ENCODE assay signal across 29 cellular contexts in the genomic region with DNA sequence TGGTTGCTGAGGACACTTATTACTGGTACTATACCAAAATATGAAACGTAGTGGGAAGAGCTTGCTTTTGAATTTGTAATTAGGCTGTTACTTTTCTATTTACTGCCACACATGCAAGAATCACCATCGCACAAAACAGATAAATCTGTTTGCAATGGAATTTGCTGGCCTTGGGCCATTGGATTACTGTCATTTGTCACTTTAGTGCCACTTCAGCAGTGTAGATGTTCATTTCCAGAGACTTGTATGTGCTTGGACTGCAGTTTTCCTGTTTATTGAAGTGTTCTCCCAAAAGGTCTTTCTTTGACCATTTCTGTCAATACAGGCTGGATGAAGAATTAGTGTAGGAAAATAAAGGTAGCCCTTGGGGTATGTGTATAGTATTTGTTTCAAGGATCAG. TPM values are rescaled to one million over a fixed set of nuclear protein-coding genes. Genes with fewer than 3 reads are reported as not detected.
DNase-seq lines count a peak whose midpoint lies in the region; ATAC-seq, FAIRE-seq and TF ChIP-seq lines count a peak whose summit lies in the region.
"Had no signal": no experiment of that assay in that cellular context is flagged by ENCODE, and none has a peak within 500 bp of the region (broad histone marks: within the 10 kb centered on the region; RNA-seq: fewer than 3 reads in every experiment).

No MANE protein-coding gene starts in this region.

- TF ChIP-seq EP300 in HepG2 (IDR thresholded peaks at IDR 0.05; ENCODE audit: low read depth in 2 of 2, low read length in 2 of 2) = no peak
- no peak for TF ChIP-seq EP300 in HepG2 (CRISPR knock-in tag; IDR thresholded peaks at IDR 0.05; ENCODE audit: borderline replicate concordance)

- H4K20me1 ChIP-seq in OCI-LY7 (ENCODE audit: insufficient read depth, low read length) (peaks cover 47% of the 10 kb centered on the region), HepG2 (ENCODE audit: insufficient read depth, low read length) (peaks cover 83% of the 10 kb centered on the region)

- in situ Hi-C loops in HepG2 (cut with HindIII; ENCODE audit: extremely low pct_ligation_motif_present, low pct_unique_long_range_greater_than_20kb) = no loop called here

- peaks cover 75% of the 10 kb centered on the region for H3K4me1 Mint-ChIP-seq in activated naive CD8-positive, alpha-beta T cell (ENCODE audit: low read depth)
- H3K4me1 Mint-ChIP-seq in activated naive CD8-positive, alpha-beta T cell treated with anti-CD3 and anti-CD28 coated beads for 36 hours = peaks cover 49% of the 10 kb centered on the region
- H3K4me1 Mint-ChIP-seq in type B pancreatic cell (ENCODE audit: unreplicated experiment) = peaks cover 51% of the 10 kb centered on the region
- peaks cover 38 to 83% (median 75%) of the 10 kb centered on the region in 7 donors for H3K4me1 Mint-ChIP-seq in naive thymus-derived CD4-positive, alpha-beta T cell

- no peaks in the 10 kb centered on the region for H3K27me3 Mint-ChIP-seq in activated naive CD8-positive, alpha-beta T cell
- H3K27me3 Mint-ChIP-seq in activated naive CD8-positive, alpha-beta T cell treated with anti-CD3 and anti-CD28 coated beads for 36 hours = no peaks in the 10 kb centered on the region
- no peaks in the 10 kb centered on the region for H3K27me3 Mint-ChIP-seq in type B pancreatic cell
- H3K27me3 Mint-ChIP-seq in naive thymus-derived CD4-positive, alpha-beta T cell = peaks cover 0 to 2% (median 0%) of the 10 kb centered on the region in 5 donors
- H3K27me3 Mint-ChIP-seq: effector memory CD8-positive, alpha-beta T cell had no signal

- peaks cover 37% of the 10 kb centered on the region for H3K36me3 ChIP-seq in OCI-LY7 (ENCODE audit: insufficient read depth, low read length)
- peaks cover 5 to 10% of the 10 kb centered on the region in 2 experiments; a peak in 3 of 5 replicates for H3K36me3 ChIP-seq in HepG2 (replicated peaks in 1 of 2; ENCODE audit: control insufficient read depth in 1 of 2, insufficient read depth in 2 of 2, low read length in 2 of 2)
- peaks cover 0 to 11% (median under 1%) of the 10 kb centered on the region in 3 experiments for H3K36me3 ChIP-seq in naive thymus-derived CD4-positive, alpha-beta T cell (ENCODE audit: control insufficient read depth in 2 of 3, insufficient read depth in 3 of 3, low read length in 3 of 3)
- H3K36me3 ChIP-seq: neural progenitor cell, uterus had no signal

- no peak for TF ChIP-seq POLR2A in HepG2 (IDR thresholded peaks at IDR 0.05; ENCODE audit: insufficient read depth in 1 of 2, low read depth in 2 of 2, low read length in 2 of 2)

- POLR2A ChIA-PET in OCI-LY7 (lab: Charles Lee) = interaction anchor here (1.0 kb wide), 1 partner anchor 81 kb away, joined by 3 read pairs; no protein-coding TSS in a partner anchor
- POLR2A ChIA-PET in HepG2 (lab: Yijun Ruan, JAX) = no interaction called here
- POLR2A ChIA-PET in naive thymus-derived CD4-positive, alpha-beta T cell (lab: Charles Lee) = interaction anchor here (0.6 kb wide), 1 partner anchor 54 kb away, joined by 3 read pairs; no protein-coding TSS in a partner anchor

- H3K4me2 ChIP-seq in OCI-LY7 (ENCODE audit: low read length) = peak overlapping the region; percentile 2; the same call in 1 of the 2 replicates
- H3K4me2 ChIP-seq in HepG2 (ENCODE audit: low read depth, low read length) = no peak overlapping the region
- H3K4me2 ChIP-seq: neural progenitor cell had no signal

- CTCF ChIA-PET in OCI-LY7 (lab: Charles Lee; ENCODE audit: unreplicated experiment) (no interaction called here), HepG2 (lab: Yijun Ruan, JAX; ENCODE audit: low intra/inter-chr PET ratio, low total read pairs) (no interaction called here)
- CTCF ChIA-PET in naive thymus-derived CD4-positive, alpha-beta T cell (lab: Charles Lee) = interaction anchor here (1.0 to 1.3 kb wide), 3 partner anchors 22 to 34 kb away, joined by 3 to 6 read pairs (median 5); no protein-coding TSS in a partner anchor

- intact Hi-C loops in OCI-LY7 (cut with micrococcal nuclease; ENCODE audit: unreplicated experiment) = no loop called here
- intact Hi-C loops in HepG2 (cut with micrococcal nuclease; ENCODE audit: unreplicated experiment) = no loop called here
- intact Hi-C loops in naive thymus-derived CD4-positive, alpha-beta T cell (cut with micrococcal nuclease) = loop anchor here in 1 of 2 donors (5.0 kb wide), 1 partner anchor 308 kb away; a partner anchor contains a TSS

- 89% methylated on average over 2 of the region's 2 CpGs for WGBS in HepG2 (ENCODE audit: low lambda C conversion rate)

- no peak overlapping the region for H3K27ac Mint-ChIP-seq in activated naive CD8-positive, alpha-beta T cell
- H3K27ac Mint-ChIP-seq in activated naive CD8-positive, alpha-beta T cell treated with anti-CD3 and anti-CD28 coated beads for 36 hours = no peak overlapping the region
- H3K27ac Mint-ChIP-seq in type B pancreatic cell = no peak overlapping the region
- H3K27ac Mint-ChIP-seq in naive thymus-derived CD4-positive, alpha-beta T cell = peak overlapping the region in 2 of 9 donors; percentile 4 to 65
- H3K27ac Mint-ChIP-seq: effector memory CD8-positive, alpha-beta T cell; T-helper 1 cell treated with Interleukin-12 subunit alpha and Interleukin-12 subunit beta and Interleukin-4 antibody, amounts not matched to agents 30 μg/mL and 1 μg/mL, for 36 hours had no signal

- H3K4me3 ChIP-seq in OCI-LY7 (ENCODE audit: low read depth, low read length, poor library complexity, severe bottlenecking) = no peak overlapping the region
- H3K4me3 ChIP-seq in HepG2 (replicated peaks in 1 of 3; ENCODE audit: insufficient read depth in 1 of 3, low read depth in 2 of 3, low read length in 3 of 3) = no peak overlapping the region
- H3K4me3 ChIP-seq in naive thymus-derived CD4-positive, alpha-beta T cell (ENCODE audit: low read length) = no peak overlapping the region
- H3K4me3 ChIP-seq: HAP-1, neural progenitor cell, uterus had no signal

- H3K9me3 ChIP-seq in OCI-LY7 (ENCODE audit: low read length) (no peaks in the 10 kb centered on the region), HepG2 (ENCODE audit: low read length) (no peaks in the 10 kb centered on the region)
- H3K9me3 ChIP-seq in naive thymus-derived CD4-positive, alpha-beta T cell (ENCODE audit: control insufficient read depth in 2 of 3, low read length in 3 of 3) = no peaks in the 10 kb centered on the region
- H3K9me3 ChIP-seq: HAP-1, uterus had no signal

- H3K36me3 Mint-ChIP-seq in activated naive CD8-positive, alpha-beta T cell = no peaks in the 10 kb centered on the region
- peaks cover 20% of the 10 kb centered on the region for H3K36me3 Mint-ChIP-seq in activated naive CD8-positive, alpha-beta T cell treated with anti-CD3 and anti-CD28 coated beads for 36 hours
- H3K36me3 Mint-ChIP-seq in type B pancreatic cell = peaks cover 8% of the 10 kb centered on the region
- H3K36me3 Mint-ChIP-seq in naive thymus-derived CD4-positive, alpha-beta T cell = peaks cover 0 to 8% (median 5%) of the 10 kb centered on the region in 5 donors

- H3K27me3 ChIP-seq in HepG2 (ENCODE audit: control insufficient read depth in 1 of 2, insufficient read depth in 2 of 2, low read length in 2 of 2) = no peaks in the 10 kb centered on the region; a peak in 1 of 5 replicates
- H3K27me3 ChIP-seq in naive thymus-derived CD4-positive, alpha-beta T cell (ENCODE audit: control insufficient read depth in 2 of 2, insufficient read depth in 2 of 2, low read length in 2 of 2) = no peaks in the 10 kb centered on the region
- H3K27me3 ChIP-seq: neural progenitor cell, uterus had no signal

- no peak for TF ChIP-seq RAD21 in HepG2 (CRISPR knock-in tag; IDR thresholded peaks at IDR 0.05)

- H2AFZ ChIP-seq in OCI-LY7 (ENCODE audit: low read length) = no peak overlapping the region
- H2AFZ ChIP-seq in HepG2 (ENCODE audit: low read length) = no peak overlapping the region
- H2AFZ ChIP-seq: neural progenitor cell had no signal

- BruUV-seq in OCI-LY7 (replicated peaks; lab: Mats Ljungman, UMichigan) (no TSS peak), HepG2 (replicated peaks; lab: Mats Ljungman, UMichigan) (no TSS peak)

- H3K27ac ChIP-seq in OCI-LY7 (ENCODE audit: low read depth, low read length, poor library complexity, severe bottlenecking) = no peak overlapping the region
- no peak overlapping the region for H3K27ac ChIP-seq in HepG2 (ENCODE audit: extremely low read length, insufficient read depth, low read length)
- no peak overlapping the region for H3K27ac ChIP-seq in naive thymus-derived CD4-positive, alpha-beta T cell (ENCODE audit: low read depth, low read length)
- H3K27ac ChIP-seq: neural progenitor cell, uterus had no signal

- H3K79me2 ChIP-seq in OCI-LY7 (ENCODE audit: insufficient read depth, low read depth, low read length) (peaks cover 92% of the 10 kb centered on the region), HepG2 (ENCODE audit: insufficient read depth, low read length) (peaks cover 91% of the 10 kb centered on the region)

- TF ChIP-seq CTCF in OCI-LY7 (conservative IDR thresholded peaks at IDR 0.05; ENCODE audit: low read length) (no peak), HepG2 (CRISPR knock-in tag; IDR thresholded peaks at IDR 0.05) (no peak), type B pancreatic cell (conservative IDR thresholded peaks at IDR 0.05) (no peak)

- DNase-seq in activated naive CD8-positive, alpha-beta T cell treated with anti-CD3 and anti-CD28 coated beads for 36 hours = no peak
- DNase-seq in OCI-LY7 (ENCODE audit: low spot score) (no peak), HepG2 (ENCODE audit: low spot score) (no peak), type B pancreatic cell (ENCODE audit: extremely low spot score, unreplicated experiment) (peak; percentile 15), NCI-H1694 treated with DMSO at 0.1 percent for 48 hours (lab: John Stamatoyannopoulos, UW) (no peak)
- DNase-seq in naive thymus-derived CD4-positive, alpha-beta T cell = no peak
- DNase-seq: activated CD8-positive, alpha-beta memory T cell treated with anti-CD3 and anti-CD28 coated beads for 24 hours; AML-193; amniotic stem cell; cortex of kidney; DMS153; effector memory CD8-positive, alpha-beta T cell; erythroblast; kidney glomerular epithelial cell; MM.1S; NCI-H1417; NCI-H2107; NCI-H774; stimulated activated naive CD4-positive, alpha-beta T cell treated with Interleukin-2 at 50 U/mL for 16 hours; uterus had no signal

- peaks cover 37% of the 10 kb centered on the region for H3K4me1 ChIP-seq in OCI-LY7 (ENCODE audit: insufficient read depth, low read length, poor library complexity, severe bottlenecking)
- peaks cover 73% of the 10 kb centered on the region for H3K4me1 ChIP-seq in HepG2 (ENCODE audit: insufficient read depth, low read length)
- H3K4me1 ChIP-seq in naive thymus-derived CD4-positive, alpha-beta T cell (ENCODE audit: control insufficient read depth in 2 of 2, insufficient read depth in 2 of 2, low read length in 2 of 2) = peaks cover 10 to 27% of the 10 kb centered on the region in 2 donors

- peak overlapping the region; percentile 47 for H3K4me3 Mint-ChIP-seq in activated naive CD8-positive, alpha-beta T cell
- no peak overlapping the region for H3K4me3 Mint-ChIP-seq in activated naive CD8-positive, alpha-beta T cell treated with anti-CD3 and anti-CD28 coated beads for 36 hours
- H3K4me3 Mint-ChIP-seq in type B pancreatic cell = peak overlapping the region; percentile 24
- peak overlapping the region in 5 of 10 donors; percentile 6 to 58 (median 53) for H3K4me3 Mint-ChIP-seq in naive thymus-derived CD4-positive, alpha-beta T cell
- H3K4me3 Mint-ChIP-seq: effector memory CD8-positive, alpha-beta T cell; neural progenitor cell; T-helper 1 cell treated with Interleukin-12 subunit alpha and Interleukin-12 subunit beta and Interleukin-4 antibody, amounts not matched to agents 30 μg/mL and 1 μg/mL, for 36 hours had no signal

- H3K9me2 ChIP-seq in OCI-LY7 (ENCODE audit: insufficient read depth, low read length) = no peaks in the 10 kb centered on the region

- ATAC-seq in HepG2 = no peak
- ATAC-seq in GM21515 (IDR thresholded peaks at IDR 0.05; ENCODE audit: unreplicated experiment) = no peak
- ATAC-seq in naive thymus-derived CD4-positive, alpha-beta T cell = no peak
- ATAC-seq: effector memory CD8-positive, alpha-beta T cell; sciatic nerve had no signal

- no peak for FAIRE-seq in HepG2 (lab: Jason Lieb, UNC)
- FAIRE-seq: A204.1, G401.6, TTC549 had no signal

- H3K9me3 Mint-ChIP-seq in activated naive CD8-positive, alpha-beta T cell (ENCODE audit: low read depth) = no peaks in the 10 kb centered on the region
- H3K9me3 Mint-ChIP-seq in activated naive CD8-positive, alpha-beta T cell treated with anti-CD3 and anti-CD28 coated beads for 36 hours = no peaks in the 10 kb centered on the region
- no peaks in the 10 kb centered on the region for H3K9me3 Mint-ChIP-seq in type B pancreatic cell
- H3K9me3 Mint-ChIP-seq in naive thymus-derived CD4-positive, alpha-beta T cell = peaks cover 0 to 4% (median 0%) of the 10 kb centered on the region in 11 donors
- H3K9me3 Mint-ChIP-seq: effector memory CD8-positive, alpha-beta T cell; neural progenitor cell; T-helper 1 cell treated with Interleukin-12 subunit alpha and Interleukin-12 subunit beta and Interleukin-4 antibody, amounts not matched to agents 30 μg/mL and 1 μg/mL, for 36 hours had no signal

- H3K9ac ChIP-seq in HepG2 (ENCODE audit: insufficient read depth, low read depth, low read length) = no peak overlapping the region
- H3K9ac ChIP-seq: neural progenitor cell had no signal

RNA-seq across cellular contexts. Expression of a gene that starts 4.5 kb away (rescaled TPM):
- total RNA-seq in activated naive CD8-positive, alpha-beta T cell treated with anti-CD3 and anti-CD28 coated beads for 36 hours = 100 to 1,000 TPM; 148 to 151 TPM
- total RNA-seq in OCI-LY7 (2014; rRNA removed; shearing (Covaris generic)) = 65.9 and 69.8 TPM in 2 replicates
- total RNA-seq in OCI-LY7 (2022) (134 and 135 TPM in 2 replicates), HepG2 (2016; rRNA removed; fragmentation: Illumina TruSeq; extraction: Trizol) (79.1 and 97.6 TPM in 2 replicates), type B pancreatic cell (ENCODE audit: low replicate concordance) (97.7 and 110 TPM in 2 replicates)
- total RNA-seq in HepG2 (2016; cell fraction: cytosol; rRNA removed; fragmentation: Illumina TruSeq; extraction: Trizol; ENCODE audit: low read depth) = 57.5 and 62.5 TPM in 2 replicates
- total RNA-seq in HepG2 (2016; cell fraction: insoluble cytoplasmic fraction; rRNA removed; fragmentation: Illumina TruSeq; extraction: Trizol) = 76.4 and 87.1 TPM in 2 replicates
- total RNA-seq in HepG2 (2016; cell fraction: membrane; rRNA removed; fragmentation: Illumina TruSeq; extraction: Trizol) = 73.6 and 81.2 TPM in 2 replicates
- total RNA-seq in HepG2 (2016; cell fraction: nucleus; rRNA removed; fragmentation: Illumina TruSeq; extraction: Trizol) = 78.0 and 88.2 TPM in 2 replicates
- 114 and 122 TPM in 2 replicates for polyA plus RNA-seq in HepG2 (2011; rRNA removed)
- 68.7 and 92.2 TPM in 2 replicates for polyA plus RNA-seq in HepG2 (2011; cell fraction: cytosol; rRNA removed)
- 127 and 143 TPM in 2 replicates for polyA plus RNA-seq in HepG2 (2011; cell fraction: nucleus; rRNA removed)
- polyA plus RNA-seq in HepG2 (2012) = 65.1 and 93.3 TPM in 2 replicates
- 17.7 and 17.8 TPM in 2 replicates for polyA plus RNA-seq in HepG2 (2016; cell fraction: cytosol; fragmentation: Illumina TruSeq; extraction: Trizol; ENCODE audit: low read depth)
- 102 and 128 TPM in 2 replicates for polyA plus RNA-seq in HepG2 (2016; cell fraction: insoluble cytoplasmic fraction; fragmentation: Illumina TruSeq; extraction: Trizol; ENCODE audit: low read depth)
- 41.4 and 44.1 TPM in 2 replicates for polyA plus RNA-seq in HepG2 (2016; cell fraction: membrane; fragmentation: Illumina TruSeq; extraction: Trizol; ENCODE audit: low read depth)
- 118 and 120 TPM in 2 replicates for polyA plus RNA-seq in HepG2 (2016; cell fraction: nucleus; fragmentation: Illumina TruSeq; extraction: Trizol; ENCODE audit: insufficient read depth, low read depth)
- 349 and 427 TPM in 2 replicates for polyA minus RNA-seq in HepG2 (2011; rRNA and poly(A)+ RNA removed; ENCODE audit: low replicate concordance)
- 64.3 and 66.8 TPM in 2 replicates for polyA minus RNA-seq in HepG2 (2011; cell fraction: cytosol; rRNA and poly(A)+ RNA removed)
- 118 TPM in 2 replicates for polyA minus RNA-seq in HepG2 (2011; cell fraction: nucleus; rRNA and poly(A)+ RNA removed)
- total RNA-seq in naive thymus-derived CD4-positive, alpha-beta T cell = 100 to 1,000 TPM in 3 of 5 experiments, 10 to 100 TPM in 2; 88.4 to 113 (median 112) TPM
- 100 to 1,000 TPM; 106 to 123 TPM for polyA plus RNA-seq in naive thymus-derived CD4-positive, alpha-beta T cell

RNA-seq across cellular contexts. Expression of a gene that starts 55.9 kb away (rescaled TPM):
- 10 to 100 TPM; 32.6 to 34.8 TPM for total RNA-seq in activated naive CD8-positive, alpha-beta T cell treated with anti-CD3 and anti-CD28 coated beads for 36 hours
- total RNA-seq in OCI-LY7 (2014; rRNA removed; shearing (Covaris generic)) = 50.1 and 58.9 TPM in 2 replicates
- total RNA-seq in OCI-LY7 (2022) (66.1 and 69.0 TPM in 2 replicates), HepG2 (2016; rRNA removed; fragmentation: Illumina TruSeq; extraction: Trizol) (23.6 and 24.3 TPM in 2 replicates), type B pancreatic cell (ENCODE audit: low replicate concordance) (40.3 and 64.7 TPM in 2 replicates)
- 5.2 and 5.7 TPM in 2 replicates for total RNA-seq in HepG2 (2016; cell fraction: cytosol; rRNA removed; fragmentation: Illumina TruSeq; extraction: Trizol; ENCODE audit: low read depth)
- 19.7 and 25.5 TPM in 2 replicates for total RNA-seq in HepG2 (2016; cell fraction: insoluble cytoplasmic fraction; rRNA removed; fragmentation: Illumina TruSeq; extraction: Trizol)
- 13.6 and 13.8 TPM in 2 replicates for total RNA-seq in HepG2 (2016; cell fraction: membrane; rRNA removed; fragmentation: Illumina TruSeq; extraction: Trizol)
- total RNA-seq in HepG2 (2016; cell fraction: nucleus; rRNA removed; fragmentation: Illumina TruSeq; extraction: Trizol) = 19.3 and 23.7 TPM in 2 replicates
- 26.0 and 34.9 TPM in 2 replicates for polyA plus RNA-seq in HepG2 (2011; rRNA removed)
- 19.5 and 24.5 TPM in 2 replicates for polyA plus RNA-seq in HepG2 (2011; cell fraction: cytosol; rRNA removed)
- polyA plus RNA-seq in HepG2 (2011; cell fraction: nucleus; rRNA removed) = 101 and 113 TPM in 2 replicates
- polyA plus RNA-seq in HepG2 (2012) = 13.5 and 16.7 TPM in 2 replicates
- polyA plus RNA-seq in HepG2 (2016; cell fraction: cytosol; fragmentation: Illumina TruSeq; extraction: Trizol; ENCODE audit: low read depth) = 3.3 and 4.5 TPM in 2 replicates
- polyA plus RNA-seq in HepG2 (2016; cell fraction: insoluble cytoplasmic fraction; fragmentation: Illumina TruSeq; extraction: Trizol; ENCODE audit: low read depth) = 12.0 and 13.5 TPM in 2 replicates
- polyA plus RNA-seq in HepG2 (2016; cell fraction: membrane; fragmentation: Illumina TruSeq; extraction: Trizol; ENCODE audit: low read depth) = 5.3 and 6.0 TPM in 2 replicates
- 30.5 and 31.5 TPM in 2 replicates for polyA plus RNA-seq in HepG2 (2016; cell fraction: nucleus; fragmentation: Illumina TruSeq; extraction: Trizol; ENCODE audit: insufficient read depth, low read depth)
- polyA minus RNA-seq in HepG2 (2011; rRNA and poly(A)+ RNA removed; ENCODE audit: low replicate concordance) = 18.8 and 92.4 TPM in 2 replicates
- polyA minus RNA-seq in HepG2 (2011; cell fraction: cytosol; rRNA and poly(A)+ RNA removed) = 32.9 and 39.6 TPM in 2 replicates
- polyA minus RNA-seq in HepG2 (2011; cell fraction: nucleus; rRNA and poly(A)+ RNA removed) = 40.4 and 48.1 TPM in 2 replicates
- 100 to 1,000 TPM in 2 of 5 experiments, 10 to 100 TPM in 3; 51.8 to 161 (median 97.8) TPM for total RNA-seq in naive thymus-derived CD4-positive, alpha-beta T cell
- polyA plus RNA-seq in naive thymus-derived CD4-positive, alpha-beta T cell = 10 to 100 TPM; 45.8 to 73.7 TPM
